ENCODE assay signal across 8 cellular contexts in the genomic region with DNA sequence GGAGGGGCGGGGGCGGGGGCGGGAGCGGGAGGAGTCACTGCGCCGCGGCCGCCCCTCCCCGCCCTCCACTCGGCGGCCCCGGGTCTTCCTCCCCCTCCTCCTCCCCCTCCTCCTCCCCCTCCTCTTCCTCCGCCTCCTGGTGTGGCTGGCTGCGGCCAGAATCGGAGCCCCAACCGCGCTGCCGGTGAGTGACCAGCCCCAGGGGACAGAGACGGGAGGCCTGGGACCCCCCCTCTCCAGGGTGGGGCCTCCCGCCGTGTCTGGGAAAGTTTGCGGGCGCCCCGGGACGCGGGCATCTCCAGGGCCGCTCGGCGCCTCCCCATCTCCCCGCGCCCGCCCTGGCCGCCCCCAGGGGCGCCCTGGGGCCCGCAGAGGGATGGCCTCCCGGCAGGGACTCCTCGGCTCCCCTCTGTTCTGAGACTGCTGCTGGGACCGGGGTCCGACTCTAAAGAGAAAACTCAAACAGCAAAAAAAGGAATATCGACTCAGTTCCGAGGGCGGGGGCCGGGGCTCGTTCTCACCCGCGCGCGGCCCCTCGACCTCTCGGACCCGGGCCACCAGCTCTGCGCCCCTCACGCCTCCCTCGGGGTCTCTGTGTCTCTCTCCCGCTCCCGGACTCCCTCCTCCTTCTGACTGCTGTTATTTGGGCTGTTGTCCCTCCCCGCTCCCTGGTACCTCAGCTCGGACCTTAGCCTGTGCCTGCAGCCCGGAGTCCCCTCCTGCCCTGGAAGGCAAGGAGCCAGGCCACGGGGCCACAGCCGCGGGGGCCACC. TPM values are rescaled to one million over a fixed set of nuclear protein-coding genes. Genes with fewer than 3 reads are reported as not detected.
A peak's percentile ranks its signal among the peaks of the same experiment; 100 is the strongest.
DNase-seq lines count a peak whose midpoint lies in the region; ATAC-seq lines count a peak whose summit lies in the region.

A gene with protein sequence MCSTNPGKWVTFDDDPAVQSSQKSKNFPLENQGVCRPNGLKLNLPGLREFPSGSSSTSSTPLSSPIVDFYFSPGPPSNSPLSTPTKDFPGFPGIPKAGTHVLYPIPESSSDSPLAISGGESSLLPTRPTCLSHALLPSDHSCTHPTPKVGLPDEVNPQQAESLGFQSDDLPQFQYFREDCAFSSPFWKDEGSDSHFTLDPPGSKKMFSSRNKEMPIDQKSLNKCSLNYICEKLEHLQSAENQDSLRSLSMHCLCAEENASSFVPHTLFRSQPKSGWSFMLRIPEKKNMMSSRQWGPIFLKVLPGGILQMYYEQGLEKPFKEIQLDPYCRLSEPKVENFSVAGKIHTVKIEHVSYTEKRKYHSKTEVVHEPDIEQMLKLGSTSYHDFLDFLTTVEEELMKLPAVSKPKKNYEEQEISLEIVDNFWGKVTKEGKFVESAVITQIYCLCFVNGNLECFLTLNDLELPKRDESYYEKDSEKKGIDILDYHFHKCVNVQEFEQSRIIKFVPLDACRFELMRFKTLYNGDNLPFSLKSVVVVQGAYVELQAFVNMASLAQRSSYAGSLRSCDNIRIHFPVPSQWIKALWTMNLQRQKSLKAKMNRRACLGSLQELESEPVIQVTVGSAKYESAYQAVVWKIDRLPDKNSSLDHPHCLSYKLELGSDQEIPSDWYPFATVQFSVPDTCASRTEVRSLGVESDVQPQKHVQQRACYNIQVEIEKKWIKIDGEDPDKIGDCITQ (plus strand): TSS at position 122 of the 772 bp plus-strand sequence. CDS start 50,480 bp downstream, outside the sequence.

- H3K36me3 Mint-ChIP-seq in activated T-cell treated with anti-CD3 and anti-CD28 coated beads, Interleukin-2, amount 50 U/mL, for 72 hours (ENCODE audit: insufficient read depth in 2 of 2) = no peaks in the 10 kb centered on the region

- H3K27me3 ChIP-seq in neuron (ENCODE audit: insufficient read depth, low read length) = no peaks in the 10 kb centered on the region

- H3K27ac Mint-ChIP-seq in activated T-cell treated with anti-CD3 and anti-CD28 coated beads, Interleukin-2, amount 50 U/mL, for 72 hours = peak within 1 kb of the TSS; percentile 74

- peak; percentile 71 for ATAC-seq in activated T-cell treated with anti-CD3 and anti-CD28 coated beads, Interleukin-2, amount 50 U/mL, for 72 hours (replicated peaks in 1 of 2)

- no peaks in the 10 kb centered on the region for H3K9me3 ChIP-seq in neuron (ENCODE audit: low read length)

- peak within 1 kb of the TSS; percentile 89 for H2AFZ ChIP-seq in neuron (ENCODE audit: low read depth, low read length)

- H3K4me3 ChIP-seq in neuron (ENCODE audit: low read length) = peak within 1 kb of the TSS; percentile 72

- H3K4me3 Mint-ChIP-seq in activated T-cell treated with anti-CD3 and anti-CD28 coated beads, Interleukin-2, amount 50 U/mL, for 72 hours = peak within 1 kb of the TSS; percentile 89 to 92

- peaks cover 5% of the 10 kb centered on the region for H3K4me1 Mint-ChIP-seq in activated T-cell treated with anti-CD3 and anti-CD28 coated beads, Interleukin-2, amount 50 U/mL, for 72 hours (ENCODE audit: low read depth)

- H3K27me3 Mint-ChIP-seq in activated T-cell treated with anti-CD3 and anti-CD28 coated beads, Interleukin-2, amount 50 U/mL, for 72 hours (ENCODE audit: low read depth) = no peaks in the 10 kb centered on the region

- H3K36me3 ChIP-seq in neuron (ENCODE audit: insufficient read depth, low read length) = no peaks in the 10 kb centered on the region

- no peaks in the 10 kb centered on the region for H3K9me3 Mint-ChIP-seq in activated T-cell treated with anti-CD3 and anti-CD28 coated beads, Interleukin-2, amount 50 U/mL, for 72 hours

- peak; percentile 53 for DNase-seq in AG08395 (ENCODE audit: low spot score)
- peak; percentile 27 for DNase-seq in GM19238 (ENCODE audit: insufficient read length, low spot score)
- peak; percentile 38 for DNase-seq in LoVo (ENCODE audit: low spot score)
- DNase-seq in activated T-cell treated with anti-CD3 and anti-CD28 coated beads, Interleukin-2, amount 50 U/mL, for 72 hours = peak; percentile 37 to 38
- peak; percentile 24 for DNase-seq in foreskin melanocyte
- DNase-seq in effector CD8-positive, alpha-beta T cell (lab: John Stamatoyannopoulos, UW) = no peak
- no peak for DNase-seq in DMS153 (lab: John Stamatoyannopoulos, UW)

- H3K4me1 ChIP-seq in neuron (ENCODE audit: insufficient read depth, low read length) = peaks cover 29% of the 10 kb centered on the region

RNA-seq across cellular contexts. Expression of the gene that starts here (rescaled TPM):
- 1 to 10 TPM; 1.9 to 2.8 TPM for total RNA-seq in activated T-cell treated with anti-CD3 and anti-CD28 coated beads, Interleukin-2, amount 50 U/mL, for 72 hours

Comparison
In these comparisons a context has a peak if more than half of its experiments do, and no peak if none do; other contexts are left out.
1. DNase-seq: peak in AG08395 (single experiment), GM19238 (single experiment), LoVo (single experiment), activated T-cell treated with anti-CD3 and anti-CD28 coated beads, Interleukin-2, amount 50 U/mL, for 72 hours (2 of 2) and foreskin melanocyte (single experiment); none in effector CD8-positive, alpha-beta T cell (single experiment) and DMS153 (single experiment).